ENCODE assay signal across 1 cellular context in the genomic region with DNA sequence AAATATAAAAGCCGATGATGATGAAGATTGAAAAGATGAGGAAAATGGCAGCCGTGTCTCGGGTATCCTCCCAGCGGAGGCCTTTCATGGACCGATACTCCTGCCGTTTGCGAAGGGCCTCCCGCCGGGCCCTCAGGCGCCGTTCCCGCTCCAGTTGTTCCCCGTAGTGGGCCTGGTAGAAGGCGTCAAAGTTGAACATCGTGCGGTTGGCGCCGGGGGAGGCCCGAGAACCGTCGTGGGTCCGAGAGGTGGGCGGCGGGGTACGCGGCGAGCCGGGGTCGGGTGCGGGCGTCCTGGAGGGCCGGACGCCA.
TF ChIP-seq lines count a peak whose summit lies in the region.

No MANE protein-coding gene starts in this region.

TF ChIP-seq in GM23338, 12 proteins besides CTCF, POLR2A, EP300 and RAD21 (continued from another document):
- TF ChIP-seq, protein P1, sequence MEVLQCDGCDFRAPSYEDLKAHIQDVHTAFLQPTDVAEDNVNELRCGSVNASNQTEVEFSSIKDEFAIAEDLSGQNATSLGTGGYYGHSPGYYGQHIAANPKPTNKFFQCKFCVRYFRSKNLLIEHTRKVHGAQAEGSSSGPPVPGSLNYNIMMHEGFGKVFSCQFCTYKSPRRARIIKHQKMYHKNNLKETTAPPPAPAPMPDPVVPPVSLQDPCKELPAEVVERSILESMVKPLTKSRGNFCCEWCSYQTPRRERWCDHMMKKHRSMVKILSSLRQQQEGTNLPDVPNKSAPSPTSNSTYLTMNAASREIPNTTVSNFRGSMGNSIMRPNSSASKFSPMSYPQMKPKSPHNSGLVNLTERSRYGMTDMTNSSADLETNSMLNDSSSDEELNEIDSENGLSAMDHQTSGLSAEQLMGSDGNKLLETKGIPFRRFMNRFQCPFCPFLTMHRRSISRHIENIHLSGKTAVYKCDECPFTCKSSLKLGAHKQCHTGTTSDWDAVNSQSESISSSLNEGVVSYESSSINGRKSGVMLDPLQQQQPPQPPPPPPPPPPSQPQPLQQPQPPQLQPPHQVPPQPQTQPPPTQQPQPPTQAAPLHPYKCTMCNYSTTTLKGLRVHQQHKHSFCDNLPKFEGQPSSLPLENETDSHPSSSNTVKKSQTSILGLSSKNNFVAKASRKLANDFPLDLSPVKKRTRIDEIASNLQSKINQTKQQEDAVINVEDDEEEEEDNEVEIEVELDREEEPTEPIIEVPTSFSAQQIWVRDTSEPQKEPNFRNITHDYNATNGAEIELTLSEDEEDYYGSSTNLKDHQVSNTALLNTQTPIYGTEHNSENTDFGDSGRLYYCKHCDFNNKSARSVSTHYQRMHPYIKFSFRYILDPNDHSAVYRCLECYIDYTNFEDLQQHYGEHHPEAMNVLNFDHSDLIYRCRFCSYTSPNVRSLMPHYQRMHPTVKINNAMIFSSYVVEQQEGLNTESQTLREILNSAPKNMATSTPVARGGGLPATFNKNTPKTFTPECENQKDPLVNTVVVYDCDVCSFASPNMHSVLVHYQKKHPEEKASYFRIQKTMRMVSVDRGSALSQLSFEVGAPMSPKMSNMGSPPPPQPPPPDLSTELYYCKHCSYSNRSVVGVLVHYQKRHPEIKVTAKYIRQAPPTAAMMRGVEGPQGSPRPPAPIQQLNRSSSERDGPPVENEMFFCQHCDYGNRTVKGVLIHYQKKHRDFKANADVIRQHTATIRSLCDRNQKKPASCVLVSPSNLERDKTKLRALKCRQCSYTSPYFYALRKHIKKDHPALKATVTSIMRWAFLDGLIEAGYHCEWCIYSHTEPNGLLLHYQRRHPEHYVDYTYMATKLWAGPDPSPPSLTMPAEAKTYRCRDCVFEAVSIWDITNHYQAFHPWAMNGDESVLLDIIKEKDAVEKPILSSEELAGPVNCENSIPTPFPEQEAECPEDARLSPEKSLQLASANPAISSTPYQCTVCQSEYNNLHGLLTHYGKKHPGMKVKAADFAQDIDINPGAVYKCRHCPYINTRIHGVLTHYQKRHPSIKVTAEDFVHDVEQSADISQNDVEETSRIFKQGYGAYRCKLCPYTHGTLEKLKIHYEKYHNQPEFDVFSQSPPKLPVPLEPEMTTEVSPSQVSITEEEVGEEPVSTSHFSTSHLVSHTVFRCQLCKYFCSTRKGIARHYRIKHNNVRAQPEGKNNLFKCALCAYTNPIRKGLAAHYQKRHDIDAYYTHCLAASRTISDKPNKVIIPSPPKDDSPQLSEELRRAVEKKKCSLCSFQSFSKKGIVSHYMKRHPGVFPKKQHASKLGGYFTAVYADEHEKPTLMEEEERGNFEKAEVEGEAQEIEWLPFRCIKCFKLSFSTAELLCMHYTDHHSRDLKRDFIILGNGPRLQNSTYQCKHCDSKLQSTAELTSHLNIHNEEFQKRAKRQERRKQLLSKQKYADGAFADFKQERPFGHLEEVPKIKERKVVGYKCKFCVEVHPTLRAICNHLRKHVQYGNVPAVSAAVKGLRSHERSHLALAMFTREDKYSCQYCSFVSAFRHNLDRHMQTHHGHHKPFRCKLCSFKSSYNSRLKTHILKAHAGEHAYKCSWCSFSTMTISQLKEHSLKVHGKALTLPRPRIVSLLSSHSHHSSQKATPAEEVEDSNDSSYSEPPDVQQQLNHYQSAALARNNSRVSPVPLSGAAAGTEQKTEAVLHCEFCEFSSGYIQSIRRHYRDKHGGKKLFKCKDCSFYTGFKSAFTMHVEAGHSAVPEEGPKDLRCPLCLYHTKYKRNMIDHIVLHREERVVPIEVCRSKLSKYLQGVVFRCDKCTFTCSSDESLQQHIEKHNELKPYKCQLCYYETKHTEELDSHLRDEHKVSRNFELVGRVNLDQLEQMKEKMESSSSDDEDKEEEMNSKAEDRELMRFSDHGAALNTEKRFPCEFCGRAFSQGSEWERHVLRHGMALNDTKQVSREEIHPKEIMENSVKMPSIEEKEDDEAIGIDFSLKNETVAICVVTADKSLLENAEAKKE (CRISPR knock-in tag; IDR thresholded peaks at IDR 0.05): no peak
- no peak for TF ChIP-seq ZNF331 (CRISPR knock-in tag; IDR thresholded peaks at IDR 0.05; ENCODE audit: low read depth)
- no peak for TF ChIP-seq ZNF114 (CRISPR knock-in tag; IDR thresholded peaks at IDR 0.05)
- TF ChIP-seq CREB1 (CRISPR knock-in tag; IDR thresholded peaks at IDR 0.05; ENCODE audit: low read depth): no peak
- no peak for TF ChIP-seq JUNB (IDR thresholded peaks at IDR 0.05; ENCODE audit: unreplicated experiment)
- TF ChIP-seq, protein P2, sequence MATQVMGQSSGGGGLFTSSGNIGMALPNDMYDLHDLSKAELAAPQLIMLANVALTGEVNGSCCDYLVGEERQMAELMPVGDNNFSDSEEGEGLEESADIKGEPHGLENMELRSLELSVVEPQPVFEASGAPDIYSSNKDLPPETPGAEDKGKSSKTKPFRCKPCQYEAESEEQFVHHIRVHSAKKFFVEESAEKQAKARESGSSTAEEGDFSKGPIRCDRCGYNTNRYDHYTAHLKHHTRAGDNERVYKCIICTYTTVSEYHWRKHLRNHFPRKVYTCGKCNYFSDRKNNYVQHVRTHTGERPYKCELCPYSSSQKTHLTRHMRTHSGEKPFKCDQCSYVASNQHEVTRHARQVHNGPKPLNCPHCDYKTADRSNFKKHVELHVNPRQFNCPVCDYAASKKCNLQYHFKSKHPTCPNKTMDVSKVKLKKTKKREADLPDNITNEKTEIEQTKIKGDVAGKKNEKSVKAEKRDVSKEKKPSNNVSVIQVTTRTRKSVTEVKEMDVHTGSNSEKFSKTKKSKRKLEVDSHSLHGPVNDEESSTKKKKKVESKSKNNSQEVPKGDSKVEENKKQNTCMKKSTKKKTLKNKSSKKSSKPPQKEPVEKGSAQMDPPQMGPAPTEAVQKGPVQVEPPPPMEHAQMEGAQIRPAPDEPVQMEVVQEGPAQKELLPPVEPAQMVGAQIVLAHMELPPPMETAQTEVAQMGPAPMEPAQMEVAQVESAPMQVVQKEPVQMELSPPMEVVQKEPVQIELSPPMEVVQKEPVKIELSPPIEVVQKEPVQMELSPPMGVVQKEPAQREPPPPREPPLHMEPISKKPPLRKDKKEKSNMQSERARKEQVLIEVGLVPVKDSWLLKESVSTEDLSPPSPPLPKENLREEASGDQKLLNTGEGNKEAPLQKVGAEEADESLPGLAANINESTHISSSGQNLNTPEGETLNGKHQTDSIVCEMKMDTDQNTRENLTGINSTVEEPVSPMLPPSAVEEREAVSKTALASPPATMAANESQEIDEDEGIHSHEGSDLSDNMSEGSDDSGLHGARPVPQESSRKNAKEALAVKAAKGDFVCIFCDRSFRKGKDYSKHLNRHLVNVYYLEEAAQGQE (IDR thresholded peaks at IDR 0.05; ENCODE audit: unreplicated experiment): no peak
- TF ChIP-seq STAT1 (IDR thresholded peaks at IDR 0.05; ENCODE audit: unreplicated experiment): no peak
- no peak for TF ChIP-seq EZH2phosphoT487 (IDR thresholded peaks at IDR 0.05; ENCODE audit: unreplicated experiment)
- TF ChIP-seq, protein P3, sequence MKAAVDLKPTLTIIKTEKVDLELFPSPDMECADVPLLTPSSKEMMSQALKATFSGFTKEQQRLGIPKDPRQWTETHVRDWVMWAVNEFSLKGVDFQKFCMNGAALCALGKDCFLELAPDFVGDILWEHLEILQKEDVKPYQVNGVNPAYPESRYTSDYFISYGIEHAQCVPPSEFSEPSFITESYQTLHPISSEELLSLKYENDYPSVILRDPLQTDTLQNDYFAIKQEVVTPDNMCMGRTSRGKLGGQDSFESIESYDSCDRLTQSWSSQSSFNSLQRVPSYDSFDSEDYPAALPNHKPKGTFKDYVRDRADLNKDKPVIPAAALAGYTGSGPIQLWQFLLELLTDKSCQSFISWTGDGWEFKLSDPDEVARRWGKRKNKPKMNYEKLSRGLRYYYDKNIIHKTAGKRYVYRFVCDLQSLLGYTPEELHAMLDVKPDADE (IDR thresholded peaks at IDR 0.05): no peak
- no peak for TF ChIP-seq EZH2 (IDR thresholded peaks at IDR 0.05; ENCODE audit: low read depth, unreplicated experiment)
